In genomic region chr12:93407283-93407962, GRCh38 we compare ENCODE assay signal across 1 cellular context.
TF ChIP-seq lines count a peak whose summit lies in the region.

No MANE protein-coding gene starts in this region.

TF ChIP-seq in GM23338, 12 proteins besides CTCF, POLR2A, EP300 and RAD21 (continued from another document):
- TF ChIP-seq, protein P1, sequence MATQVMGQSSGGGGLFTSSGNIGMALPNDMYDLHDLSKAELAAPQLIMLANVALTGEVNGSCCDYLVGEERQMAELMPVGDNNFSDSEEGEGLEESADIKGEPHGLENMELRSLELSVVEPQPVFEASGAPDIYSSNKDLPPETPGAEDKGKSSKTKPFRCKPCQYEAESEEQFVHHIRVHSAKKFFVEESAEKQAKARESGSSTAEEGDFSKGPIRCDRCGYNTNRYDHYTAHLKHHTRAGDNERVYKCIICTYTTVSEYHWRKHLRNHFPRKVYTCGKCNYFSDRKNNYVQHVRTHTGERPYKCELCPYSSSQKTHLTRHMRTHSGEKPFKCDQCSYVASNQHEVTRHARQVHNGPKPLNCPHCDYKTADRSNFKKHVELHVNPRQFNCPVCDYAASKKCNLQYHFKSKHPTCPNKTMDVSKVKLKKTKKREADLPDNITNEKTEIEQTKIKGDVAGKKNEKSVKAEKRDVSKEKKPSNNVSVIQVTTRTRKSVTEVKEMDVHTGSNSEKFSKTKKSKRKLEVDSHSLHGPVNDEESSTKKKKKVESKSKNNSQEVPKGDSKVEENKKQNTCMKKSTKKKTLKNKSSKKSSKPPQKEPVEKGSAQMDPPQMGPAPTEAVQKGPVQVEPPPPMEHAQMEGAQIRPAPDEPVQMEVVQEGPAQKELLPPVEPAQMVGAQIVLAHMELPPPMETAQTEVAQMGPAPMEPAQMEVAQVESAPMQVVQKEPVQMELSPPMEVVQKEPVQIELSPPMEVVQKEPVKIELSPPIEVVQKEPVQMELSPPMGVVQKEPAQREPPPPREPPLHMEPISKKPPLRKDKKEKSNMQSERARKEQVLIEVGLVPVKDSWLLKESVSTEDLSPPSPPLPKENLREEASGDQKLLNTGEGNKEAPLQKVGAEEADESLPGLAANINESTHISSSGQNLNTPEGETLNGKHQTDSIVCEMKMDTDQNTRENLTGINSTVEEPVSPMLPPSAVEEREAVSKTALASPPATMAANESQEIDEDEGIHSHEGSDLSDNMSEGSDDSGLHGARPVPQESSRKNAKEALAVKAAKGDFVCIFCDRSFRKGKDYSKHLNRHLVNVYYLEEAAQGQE (IDR thresholded peaks at IDR 0.05; ENCODE audit: unreplicated experiment): no peak
- TF ChIP-seq, protein P2, sequence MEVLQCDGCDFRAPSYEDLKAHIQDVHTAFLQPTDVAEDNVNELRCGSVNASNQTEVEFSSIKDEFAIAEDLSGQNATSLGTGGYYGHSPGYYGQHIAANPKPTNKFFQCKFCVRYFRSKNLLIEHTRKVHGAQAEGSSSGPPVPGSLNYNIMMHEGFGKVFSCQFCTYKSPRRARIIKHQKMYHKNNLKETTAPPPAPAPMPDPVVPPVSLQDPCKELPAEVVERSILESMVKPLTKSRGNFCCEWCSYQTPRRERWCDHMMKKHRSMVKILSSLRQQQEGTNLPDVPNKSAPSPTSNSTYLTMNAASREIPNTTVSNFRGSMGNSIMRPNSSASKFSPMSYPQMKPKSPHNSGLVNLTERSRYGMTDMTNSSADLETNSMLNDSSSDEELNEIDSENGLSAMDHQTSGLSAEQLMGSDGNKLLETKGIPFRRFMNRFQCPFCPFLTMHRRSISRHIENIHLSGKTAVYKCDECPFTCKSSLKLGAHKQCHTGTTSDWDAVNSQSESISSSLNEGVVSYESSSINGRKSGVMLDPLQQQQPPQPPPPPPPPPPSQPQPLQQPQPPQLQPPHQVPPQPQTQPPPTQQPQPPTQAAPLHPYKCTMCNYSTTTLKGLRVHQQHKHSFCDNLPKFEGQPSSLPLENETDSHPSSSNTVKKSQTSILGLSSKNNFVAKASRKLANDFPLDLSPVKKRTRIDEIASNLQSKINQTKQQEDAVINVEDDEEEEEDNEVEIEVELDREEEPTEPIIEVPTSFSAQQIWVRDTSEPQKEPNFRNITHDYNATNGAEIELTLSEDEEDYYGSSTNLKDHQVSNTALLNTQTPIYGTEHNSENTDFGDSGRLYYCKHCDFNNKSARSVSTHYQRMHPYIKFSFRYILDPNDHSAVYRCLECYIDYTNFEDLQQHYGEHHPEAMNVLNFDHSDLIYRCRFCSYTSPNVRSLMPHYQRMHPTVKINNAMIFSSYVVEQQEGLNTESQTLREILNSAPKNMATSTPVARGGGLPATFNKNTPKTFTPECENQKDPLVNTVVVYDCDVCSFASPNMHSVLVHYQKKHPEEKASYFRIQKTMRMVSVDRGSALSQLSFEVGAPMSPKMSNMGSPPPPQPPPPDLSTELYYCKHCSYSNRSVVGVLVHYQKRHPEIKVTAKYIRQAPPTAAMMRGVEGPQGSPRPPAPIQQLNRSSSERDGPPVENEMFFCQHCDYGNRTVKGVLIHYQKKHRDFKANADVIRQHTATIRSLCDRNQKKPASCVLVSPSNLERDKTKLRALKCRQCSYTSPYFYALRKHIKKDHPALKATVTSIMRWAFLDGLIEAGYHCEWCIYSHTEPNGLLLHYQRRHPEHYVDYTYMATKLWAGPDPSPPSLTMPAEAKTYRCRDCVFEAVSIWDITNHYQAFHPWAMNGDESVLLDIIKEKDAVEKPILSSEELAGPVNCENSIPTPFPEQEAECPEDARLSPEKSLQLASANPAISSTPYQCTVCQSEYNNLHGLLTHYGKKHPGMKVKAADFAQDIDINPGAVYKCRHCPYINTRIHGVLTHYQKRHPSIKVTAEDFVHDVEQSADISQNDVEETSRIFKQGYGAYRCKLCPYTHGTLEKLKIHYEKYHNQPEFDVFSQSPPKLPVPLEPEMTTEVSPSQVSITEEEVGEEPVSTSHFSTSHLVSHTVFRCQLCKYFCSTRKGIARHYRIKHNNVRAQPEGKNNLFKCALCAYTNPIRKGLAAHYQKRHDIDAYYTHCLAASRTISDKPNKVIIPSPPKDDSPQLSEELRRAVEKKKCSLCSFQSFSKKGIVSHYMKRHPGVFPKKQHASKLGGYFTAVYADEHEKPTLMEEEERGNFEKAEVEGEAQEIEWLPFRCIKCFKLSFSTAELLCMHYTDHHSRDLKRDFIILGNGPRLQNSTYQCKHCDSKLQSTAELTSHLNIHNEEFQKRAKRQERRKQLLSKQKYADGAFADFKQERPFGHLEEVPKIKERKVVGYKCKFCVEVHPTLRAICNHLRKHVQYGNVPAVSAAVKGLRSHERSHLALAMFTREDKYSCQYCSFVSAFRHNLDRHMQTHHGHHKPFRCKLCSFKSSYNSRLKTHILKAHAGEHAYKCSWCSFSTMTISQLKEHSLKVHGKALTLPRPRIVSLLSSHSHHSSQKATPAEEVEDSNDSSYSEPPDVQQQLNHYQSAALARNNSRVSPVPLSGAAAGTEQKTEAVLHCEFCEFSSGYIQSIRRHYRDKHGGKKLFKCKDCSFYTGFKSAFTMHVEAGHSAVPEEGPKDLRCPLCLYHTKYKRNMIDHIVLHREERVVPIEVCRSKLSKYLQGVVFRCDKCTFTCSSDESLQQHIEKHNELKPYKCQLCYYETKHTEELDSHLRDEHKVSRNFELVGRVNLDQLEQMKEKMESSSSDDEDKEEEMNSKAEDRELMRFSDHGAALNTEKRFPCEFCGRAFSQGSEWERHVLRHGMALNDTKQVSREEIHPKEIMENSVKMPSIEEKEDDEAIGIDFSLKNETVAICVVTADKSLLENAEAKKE (CRISPR knock-in tag; IDR thresholded peaks at IDR 0.05): no peak
